In genomic region chr17:76428511-76428910, GRCh38 we compare ENCODE assay signal across 18 cellular contexts. TPM values are rescaled to one million over a fixed set of nuclear protein-coding genes. Genes with fewer than 3 reads are reported as not detected.
"Had no signal": no experiment of that assay in that cellular context is flagged by ENCODE, and none has a peak within 500 bp of the region (broad histone marks: within the 10 kb centered on the region; RNA-seq: fewer than 3 reads in every experiment).

No MANE protein-coding gene starts in this region.

- H3K4me1 ChIP-seq: testis had no signal

- H3K9me3 Mint-ChIP-seq: activated naive CD8-positive, alpha-beta T cell treated with anti-CD3 and anti-CD28 coated beads, Interleukin-2, amount 50 U/mL, for 24 hours; activated T-helper 17 cell treated with anti-CD3 and anti-CD28 coated beads, Interleukin-2, amount 50 U/mL, for 72 hours; endodermal cell; stimulated activated naive CD8-positive, alpha-beta T cell treated with anti-CD3 and anti-CD28 coated beads, Interleukin-15, amount 100 ng/mL, for 72 hours had no signal

- H3K9me3 ChIP-seq: testis, upper lobe of left lung had no signal

- H3K27me3 ChIP-seq: testis, upper lobe of left lung had no signal

- DNase-seq: activated CD4-positive, alpha-beta T cell treated with anti-CD3 and anti-CD28 coated beads, Interleukin-2, amount 50 U/mL, for 48 hours; activated naive CD4-positive, alpha-beta T cell treated with Interleukin-2 at 50 U/mL for 16 hours; activated naive CD8-positive, alpha-beta T cell treated with anti-CD3 and anti-CD28 coated beads, Interleukin-2, amount 50 U/mL, for 24 hours; endodermal cell; erythroblast; glutamatergic neuron; retina; stimulated activated naive CD8-positive, alpha-beta T cell treated with anti-CD3 and anti-CD28 coated beads, Interleukin-15, amount 100 ng/mL, for 72 hours; testis; upper lobe of left lung had no signal

- H2AFZ ChIP-seq: parathyroid adenoma had no signal

- H3K4me3 ChIP-seq: lung, skin epidermis, testis, upper lobe of left lung had no signal

- H3K27me3 Mint-ChIP-seq: activated naive CD8-positive, alpha-beta T cell treated with anti-CD3 and anti-CD28 coated beads, Interleukin-2, amount 50 U/mL, for 24 hours; activated T-helper 17 cell treated with anti-CD3 and anti-CD28 coated beads, Interleukin-2, amount 50 U/mL, for 72 hours; stimulated activated naive CD8-positive, alpha-beta T cell treated with anti-CD3 and anti-CD28 coated beads, Interleukin-15, amount 100 ng/mL, for 72 hours had no signal

- H3K9ac ChIP-seq: parathyroid adenoma had no signal

- H3K4me3 Mint-ChIP-seq: activated naive CD8-positive, alpha-beta T cell treated with anti-CD3 and anti-CD28 coated beads, Interleukin-2, amount 50 U/mL, for 24 hours; activated T-helper 17 cell treated with anti-CD3 and anti-CD28 coated beads, Interleukin-2, amount 50 U/mL, for 72 hours; endodermal cell; stimulated activated naive CD8-positive, alpha-beta T cell treated with anti-CD3 and anti-CD28 coated beads, Interleukin-15, amount 100 ng/mL, for 72 hours had no signal

- H3K27ac ChIP-seq: parathyroid adenoma, testis had no signal

- H3K27ac Mint-ChIP-seq: activated naive CD8-positive, alpha-beta T cell treated with anti-CD3 and anti-CD28 coated beads, Interleukin-2, amount 50 U/mL, for 24 hours; activated T-helper 17 cell treated with anti-CD3 and anti-CD28 coated beads, Interleukin-2, amount 50 U/mL, for 72 hours; endodermal cell; stimulated activated naive CD8-positive, alpha-beta T cell treated with anti-CD3 and anti-CD28 coated beads, Interleukin-15, amount 100 ng/mL, for 72 hours had no signal

- ATAC-seq: activated naive CD8-positive, alpha-beta T cell treated with anti-CD3 and anti-CD28 coated beads, Interleukin-2, amount 50 U/mL, for 24 hours; activated T-helper 17 cell treated with anti-CD3 and anti-CD28 coated beads, Interleukin-2, amount 50 U/mL, for 72 hours; stimulated activated naive CD8-positive, alpha-beta T cell treated with anti-CD3 and anti-CD28 coated beads, Interleukin-15, amount 100 ng/mL, for 72 hours had no signal

- H3K36me3 ChIP-seq: upper lobe of left lung had no signal

RNA-seq across cellular contexts. Expression of gene AANAT, which starts 38.9 kb away (rescaled TPM):
- total RNA-seq: activated T-helper 17 cell treated with anti-CD3 and anti-CD28 coated beads, Interleukin-2, amount 50 U/mL, for 72 hours; chondrocyte; dermis microvascular lymphatic vessel endothelial cell; endodermal cell; fibroblast of villous mesenchyme; T-helper 1 cell treated with Interleukin-12 subunit alpha and Interleukin-12 subunit beta and Interleukin-4 antibody, amounts not matched to agents 30 ng/mL and 1 ng/mL, for 36 hours; upper lobe of left lung had no signal
